In the genomic region with DNA sequence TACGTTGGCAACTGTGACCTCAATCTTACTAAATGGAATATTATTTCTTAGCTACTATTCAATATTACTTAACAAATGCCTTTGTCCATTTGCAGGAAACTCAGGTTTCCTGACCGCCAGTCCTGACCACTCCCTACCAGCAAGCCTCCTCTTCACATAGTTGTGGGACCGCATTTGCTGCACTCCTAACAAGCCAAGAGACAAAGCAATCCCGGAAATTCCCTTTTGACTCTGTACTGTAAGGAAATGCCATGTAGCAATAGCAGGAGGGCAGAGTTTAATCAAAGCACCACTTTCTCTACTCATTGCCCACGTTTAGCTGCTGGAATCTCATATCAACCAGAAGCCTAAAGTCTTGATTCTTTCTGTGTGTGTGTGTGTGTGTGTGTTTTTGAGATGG, we compare ENCODE assay signal across 11 cellular contexts. TPM values are rescaled to one million over a fixed set of nuclear protein-coding genes. Genes with fewer than 3 reads are reported as not detected.
DNase-seq lines count a peak whose midpoint lies in the region; ATAC-seq, FAIRE-seq and TF ChIP-seq lines count a peak whose summit lies in the region.
"Had no signal": no experiment of that assay in that cellular context is flagged by ENCODE, and none has a peak within 500 bp of the region (broad histone marks: within the 10 kb centered on the region; RNA-seq: fewer than 3 reads in every experiment).

No MANE protein-coding gene starts in this region.

- H3K27me3 Mint-ChIP-seq in stimulated activated naive CD8-positive, alpha-beta T cell treated with anti-CD3 and anti-CD28 coated beads, Interleukin-15, amount 100 ng/mL, for 72 hours: peaks cover 12% of the 10 kb centered on the region

- no peaks in the 10 kb centered on the region for H3K4me1 Mint-ChIP-seq in stimulated activated naive CD8-positive, alpha-beta T cell treated with anti-CD3 and anti-CD28 coated beads, Interleukin-15, amount 100 ng/mL, for 72 hours

- no peak overlapping the region for H3K4me3 Mint-ChIP-seq in stimulated activated naive CD8-positive, alpha-beta T cell treated with anti-CD3 and anti-CD28 coated beads, Interleukin-15, amount 100 ng/mL, for 72 hours
- H3K4me3 Mint-ChIP-seq: activated B cell treated with CpG ODN at 0.5 μM for 24 hours had no signal

- H3K4me3 ChIP-seq in RWPE2 (ENCODE audit: severe bottlenecking) (no peak overlapping the region), fibroblast of the aortic adventitia (ENCODE audit: low read depth, low read length) (no peak overlapping the region)

- H3K27ac ChIP-seq in RWPE2 (ENCODE audit: poor library complexity, severe bottlenecking): peak overlapping the region; percentile 37

- H3K36me3 ChIP-seq in RWPE2 (ENCODE audit: low read depth): no peaks in the 10 kb centered on the region

- no peaks in the 10 kb centered on the region for H3K27me3 ChIP-seq in RWPE2 (ENCODE audit: insufficient read depth, poor library complexity, severe bottlenecking)

- H3K4me1 ChIP-seq in RWPE2 (ENCODE audit: insufficient read depth, poor library complexity, severe bottlenecking): peaks cover 26% of the 10 kb centered on the region

- no peak for TF ChIP-seq CTCF in RWPE2 (IDR thresholded peaks at IDR 0.05; ENCODE audit: poor library complexity, severe bottlenecking)
- no peak for TF ChIP-seq CTCF in fibroblast of the aortic adventitia (IDR thresholded peaks at IDR 0.05; ENCODE audit: insufficient read depth, low read length)
- no peak for TF ChIP-seq CTCF in omental fat pad (IDR thresholded peaks at IDR 0.05)

- no peaks in the 10 kb centered on the region for H3K9me3 Mint-ChIP-seq in stimulated activated naive CD8-positive, alpha-beta T cell treated with anti-CD3 and anti-CD28 coated beads, Interleukin-15, amount 100 ng/mL, for 72 hours
- H3K9me3 Mint-ChIP-seq: activated B cell treated with CpG ODN at 0.5 μM for 24 hours had no signal

- DNase-seq in DMS53 (lab: John Stamatoyannopoulos, UW) (peak; percentile 58), RWPE2 (ENCODE audit: low spot score) (peak; percentile 73), fibroblast of the aortic adventitia (ENCODE audit: low read depth) (peak; percentile 85), omental fat pad (ENCODE audit: low spot score) (no peak), UCSD-AML1 (lab: John Stamatoyannopoulos, UW; ENCODE audit: unreplicated experiment) (no peak), GM19239 (ENCODE audit: insufficient read length, low spot score) (no peak), NCI-H2029 treated with DMSO at 0.1 percent for 48 hours (lab: John Stamatoyannopoulos, UW) (no peak)
- no peak for DNase-seq in stimulated activated naive CD8-positive, alpha-beta T cell treated with anti-CD3 and anti-CD28 coated beads, Interleukin-15, amount 100 ng/mL, for 72 hours
- DNase-seq: activated B cell treated with CpG ODN at 0.5 μM for 24 hours, NCI-H446 treated with DMSO at 0.1 percent for 48 hours had no signal

- no peak for FAIRE-seq in GM19239 (lab: Jason Lieb, UNC)
- FAIRE-seq: G401.6 had no signal

- H3K9me3 ChIP-seq in RWPE2 (ENCODE audit: severe bottlenecking): no peaks in the 10 kb centered on the region

- no peak overlapping the region for H3K27ac Mint-ChIP-seq in stimulated activated naive CD8-positive, alpha-beta T cell treated with anti-CD3 and anti-CD28 coated beads, Interleukin-15, amount 100 ng/mL, for 72 hours
- H3K27ac Mint-ChIP-seq: activated B cell treated with CpG ODN at 0.5 μM for 24 hours had no signal

- ATAC-seq in RWPE2 (ENCODE audit: low read depth) (peak; percentile 97), omental fat pad (ENCODE audit: low FRiP score) (peak; percentile 92)
- ATAC-seq in stimulated activated naive CD8-positive, alpha-beta T cell treated with anti-CD3 and anti-CD28 coated beads, Interleukin-15, amount 100 ng/mL, for 72 hours: no peak

RNA-seq across cellular contexts. Expression of gene ACBD6, which starts 28.1 kb away (rescaled TPM):
- total RNA-seq in fibroblast of the aortic adventitia (ENCODE audit: low replicate concordance) (53.6 and 54.0 TPM in 2 replicates), omental fat pad (10 to 100 TPM; 30.0 to 46.2 (median 38.9) TPM)

RNA-seq across cellular contexts. Expression of gene OVAAL, which starts 28.3 kb away (rescaled TPM):
- total RNA-seq in fibroblast of the aortic adventitia (ENCODE audit: low replicate concordance): not detected in 2 replicates
- total RNA-seq in omental fat pad: not detected
- total RNA-seq: activated B cell treated with CpG ODN at 0.5 μM for 24 hours had no signal

Comparison
In these comparisons a context has a peak if more than half of its experiments do, and no peak if none do; other contexts are left out.
1. DNase-seq: peak in DMS53 (single experiment), RWPE2 (single experiment) and fibroblast of the aortic adventitia (single experiment); none in omental fat pad (single experiment), UCSD-AML1 (single experiment), GM19239 (single experiment), stimulated activated naive CD8-positive, alpha-beta T cell treated with anti-CD3 and anti-CD28 coated beads, Interleukin-15, amount 100 ng/mL, for 72 hours (0 of 2) and NCI-H2029 treated with DMSO at 0.1 percent for 48 hours (single experiment).